1 cellular context compared by ENCODE assay signal in genomic region chr3:46947545-46947899, GRCh38.
TF ChIP-seq lines count a peak whose summit lies in the region.

No MANE protein-coding gene starts in this region.

TF ChIP-seq in K562, 482 proteins besides CTCF, POLR2A, EP300 and RAD21 (continued from another document):
- TF ChIP-seq STAT5B (CRISPR knock-in tag; IDR thresholded peaks at IDR 0.05) (no peak), FOSL1 (tag; conservative IDR thresholded peaks at IDR 0.05) (peak; percentile 72; the same call in 1 of the 2 replicates)
- TF ChIP-seq, protein P1, sequence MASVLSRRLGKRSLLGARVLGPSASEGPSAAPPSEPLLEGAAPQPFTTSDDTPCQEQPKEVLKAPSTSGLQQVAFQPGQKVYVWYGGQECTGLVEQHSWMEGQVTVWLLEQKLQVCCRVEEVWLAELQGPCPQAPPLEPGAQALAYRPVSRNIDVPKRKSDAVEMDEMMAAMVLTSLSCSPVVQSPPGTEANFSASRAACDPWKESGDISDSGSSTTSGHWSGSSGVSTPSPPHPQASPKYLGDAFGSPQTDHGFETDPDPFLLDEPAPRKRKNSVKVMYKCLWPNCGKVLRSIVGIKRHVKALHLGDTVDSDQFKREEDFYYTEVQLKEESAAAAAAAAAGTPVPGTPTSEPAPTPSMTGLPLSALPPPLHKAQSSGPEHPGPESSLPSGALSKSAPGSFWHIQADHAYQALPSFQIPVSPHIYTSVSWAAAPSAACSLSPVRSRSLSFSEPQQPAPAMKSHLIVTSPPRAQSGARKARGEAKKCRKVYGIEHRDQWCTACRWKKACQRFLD (CRISPR knock-in tag; IDR thresholded peaks at IDR 0.05) = peak; percentile 59; the same call in 1 of the 2 replicates
